Comparison of ENCODE assay signal across 1 cellular context in genomic region chr6:117908246-117909107, GRCh38.
TF ChIP-seq lines count a peak whose summit lies in the region.

No MANE protein-coding gene starts in this region.

TF ChIP-seq in WTC11, 78 proteins besides CTCF, POLR2A, EP300 and RAD21 (continued from another document):
- TF ChIP-seq ATF2 (CRISPR knock-in tag; IDR thresholded peaks at IDR 0.05; ENCODE audit: borderline replicate concordance, low read depth) (no peak; the same call in 1 of the 2 replicates), ATF6 (CRISPR knock-in tag; IDR thresholded peaks at IDR 0.05) (no peak), PRDM15 (CRISPR knock-in tag; IDR thresholded peaks at IDR 0.05) (peak; percentile 51), IRF1 (CRISPR knock-in tag; IDR thresholded peaks at IDR 0.05) (no peak), ZNF281 (CRISPR knock-in tag; IDR thresholded peaks at IDR 0.05) (peak; percentile 70; the same call in 1 of the 2 replicates), PREB (CRISPR knock-in tag; IDR thresholded peaks at IDR 0.05; ENCODE audit: borderline replicate concordance) (no peak), MLX (CRISPR knock-in tag; IDR thresholded peaks at IDR 0.05) (no peak), MYBL2 (CRISPR knock-in tag; IDR thresholded peaks at IDR 0.05) (no peak), PRRX2 (CRISPR knock-in tag; IDR thresholded peaks at IDR 0.05) (no peak), ZBTB43 (CRISPR knock-in tag; IDR thresholded peaks at IDR 0.05) (peak; percentile 67; the same call in 1 of the 2 replicates), ZNF219 (CRISPR knock-in tag; IDR thresholded peaks at IDR 0.05; ENCODE audit: borderline replicate concordance) (no peak), ZNF425 (CRISPR knock-in tag; conservative IDR thresholded peaks at IDR 0.05) (no peak), E2F5 (CRISPR knock-in tag; IDR thresholded peaks at IDR 0.05) (0 out of 2 replicates have a peak, but pooled peaks have one; percentile 54), TEAD1 (CRISPR knock-in tag; IDR thresholded peaks at IDR 0.05) (peak; percentile 63; the same call in 1 of the 2 replicates), E2F1 (CRISPR knock-in tag; IDR thresholded peaks at IDR 0.05) (no peak), AFF4 (CRISPR knock-in tag; IDR thresholded peaks at IDR 0.05; ENCODE audit: borderline replicate concordance) (no peak), SMAD4 (CRISPR knock-in tag; IDR thresholded peaks at IDR 0.05) (no peak), SMAD3 (CRISPR knock-in tag; IDR thresholded peaks at IDR 0.05; ENCODE audit: borderline replicate concordance) (no peak), GTF2I (CRISPR knock-in tag; conservative IDR thresholded peaks at IDR 0.05) (no peak), ZSCAN18 (CRISPR knock-in tag; IDR thresholded peaks at IDR 0.05) (no peak), ZNF416 (CRISPR knock-in tag; IDR thresholded peaks at IDR 0.05) (no peak), ELF4 (CRISPR knock-in tag; IDR thresholded peaks at IDR 0.05; ENCODE audit: low read depth) (no peak)
